1 cellular context compared by ENCODE assay signal in the genomic region with DNA sequence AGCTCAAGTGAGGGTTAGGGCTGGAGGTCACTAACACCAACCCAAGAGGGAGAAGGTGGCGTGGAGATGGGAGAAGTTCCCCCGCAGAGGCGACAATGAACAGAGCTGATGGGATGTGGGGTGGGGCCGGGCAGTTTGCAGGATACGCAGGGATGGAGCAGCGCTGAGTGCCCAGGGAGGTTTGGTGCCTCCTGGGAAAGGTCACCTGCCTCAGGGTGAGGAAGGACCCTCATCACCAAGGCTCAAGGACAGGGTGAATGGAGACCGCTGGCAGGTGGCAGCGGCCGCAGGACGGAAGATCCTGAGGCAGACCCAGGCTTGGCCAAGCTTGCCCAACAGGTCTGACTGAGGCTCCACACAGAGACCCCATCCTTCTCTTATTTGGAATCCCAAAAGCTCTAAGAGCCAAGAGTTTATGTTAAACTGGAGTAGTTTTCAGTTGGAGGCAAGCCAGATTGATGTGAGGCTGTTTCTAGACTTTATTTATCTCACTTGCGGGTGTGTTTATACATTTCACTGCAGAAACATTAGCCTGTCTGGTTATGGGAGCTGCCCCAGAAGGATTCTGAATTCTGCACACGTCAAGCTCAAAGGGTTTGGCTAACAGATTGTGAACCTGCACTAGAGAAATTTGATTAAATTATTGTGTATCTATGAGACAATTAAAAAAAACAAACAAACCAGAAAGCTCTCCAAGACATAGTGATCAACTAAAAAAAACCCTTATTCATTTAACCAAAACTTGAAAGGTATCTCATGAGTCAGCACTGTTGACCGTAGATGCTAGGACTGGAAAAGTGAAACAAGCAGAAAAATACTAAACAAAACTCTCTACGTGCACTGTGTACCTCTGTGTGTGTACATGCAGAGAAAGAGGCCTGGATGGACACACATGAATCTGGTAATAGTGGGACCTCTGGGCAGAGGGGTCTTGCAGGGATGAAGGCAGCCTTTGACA.
TF ChIP-seq lines count a peak whose summit lies in the region.

No MANE protein-coding gene starts in this region.

TF ChIP-seq in K562, 482 proteins besides CTCF, POLR2A, EP300 and RAD21 (continued from another document and continues in another):
- TF ChIP-seq, protein P1, sequence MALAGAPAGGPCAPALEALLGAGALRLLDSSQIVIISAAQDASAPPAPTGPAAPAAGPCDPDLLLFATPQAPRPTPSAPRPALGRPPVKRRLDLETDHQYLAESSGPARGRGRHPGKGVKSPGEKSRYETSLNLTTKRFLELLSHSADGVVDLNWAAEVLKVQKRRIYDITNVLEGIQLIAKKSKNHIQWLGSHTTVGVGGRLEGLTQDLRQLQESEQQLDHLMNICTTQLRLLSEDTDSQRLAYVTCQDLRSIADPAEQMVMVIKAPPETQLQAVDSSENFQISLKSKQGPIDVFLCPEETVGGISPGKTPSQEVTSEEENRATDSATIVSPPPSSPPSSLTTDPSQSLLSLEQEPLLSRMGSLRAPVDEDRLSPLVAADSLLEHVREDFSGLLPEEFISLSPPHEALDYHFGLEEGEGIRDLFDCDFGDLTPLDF (CRISPR knock-in tag; IDR thresholded peaks at IDR 0.05), result no peak
- TF ChIP-seq, protein P2, sequence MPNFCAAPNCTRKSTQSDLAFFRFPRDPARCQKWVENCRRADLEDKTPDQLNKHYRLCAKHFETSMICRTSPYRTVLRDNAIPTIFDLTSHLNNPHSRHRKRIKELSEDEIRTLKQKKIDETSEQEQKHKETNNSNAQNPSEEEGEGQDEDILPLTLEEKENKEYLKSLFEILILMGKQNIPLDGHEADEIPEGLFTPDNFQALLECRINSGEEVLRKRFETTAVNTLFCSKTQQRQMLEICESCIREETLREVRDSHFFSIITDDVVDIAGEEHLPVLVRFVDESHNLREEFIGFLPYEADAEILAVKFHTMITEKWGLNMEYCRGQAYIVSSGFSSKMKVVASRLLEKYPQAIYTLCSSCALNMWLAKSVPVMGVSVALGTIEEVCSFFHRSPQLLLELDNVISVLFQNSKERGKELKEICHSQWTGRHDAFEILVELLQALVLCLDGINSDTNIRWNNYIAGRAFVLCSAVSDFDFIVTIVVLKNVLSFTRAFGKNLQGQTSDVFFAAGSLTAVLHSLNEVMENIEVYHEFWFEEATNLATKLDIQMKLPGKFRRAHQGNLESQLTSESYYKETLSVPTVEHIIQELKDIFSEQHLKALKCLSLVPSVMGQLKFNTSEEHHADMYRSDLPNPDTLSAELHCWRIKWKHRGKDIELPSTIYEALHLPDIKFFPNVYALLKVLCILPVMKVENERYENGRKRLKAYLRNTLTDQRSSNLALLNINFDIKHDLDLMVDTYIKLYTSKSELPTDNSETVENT (CRISPR knock-in tag; IDR thresholded peaks at IDR 0.05), result no peak
- no peak for TF ChIP-seq ZNF75A (CRISPR knock-in tag; IDR thresholded peaks at IDR 0.05)
- TF ChIP-seq SPI1 (IDR thresholded peaks at IDR 0.05; ENCODE audit: borderline replicate concordance, low read depth, low read length), result no peak
- TF ChIP-seq ZNF316 (IDR thresholded peaks at IDR 0.05), result peak; percentile 95
- no peak for TF ChIP-seq HCFC1 (IDR thresholded peaks at IDR 0.05; ENCODE audit: low read depth, low read length)
- TF ChIP-seq, protein P3, sequence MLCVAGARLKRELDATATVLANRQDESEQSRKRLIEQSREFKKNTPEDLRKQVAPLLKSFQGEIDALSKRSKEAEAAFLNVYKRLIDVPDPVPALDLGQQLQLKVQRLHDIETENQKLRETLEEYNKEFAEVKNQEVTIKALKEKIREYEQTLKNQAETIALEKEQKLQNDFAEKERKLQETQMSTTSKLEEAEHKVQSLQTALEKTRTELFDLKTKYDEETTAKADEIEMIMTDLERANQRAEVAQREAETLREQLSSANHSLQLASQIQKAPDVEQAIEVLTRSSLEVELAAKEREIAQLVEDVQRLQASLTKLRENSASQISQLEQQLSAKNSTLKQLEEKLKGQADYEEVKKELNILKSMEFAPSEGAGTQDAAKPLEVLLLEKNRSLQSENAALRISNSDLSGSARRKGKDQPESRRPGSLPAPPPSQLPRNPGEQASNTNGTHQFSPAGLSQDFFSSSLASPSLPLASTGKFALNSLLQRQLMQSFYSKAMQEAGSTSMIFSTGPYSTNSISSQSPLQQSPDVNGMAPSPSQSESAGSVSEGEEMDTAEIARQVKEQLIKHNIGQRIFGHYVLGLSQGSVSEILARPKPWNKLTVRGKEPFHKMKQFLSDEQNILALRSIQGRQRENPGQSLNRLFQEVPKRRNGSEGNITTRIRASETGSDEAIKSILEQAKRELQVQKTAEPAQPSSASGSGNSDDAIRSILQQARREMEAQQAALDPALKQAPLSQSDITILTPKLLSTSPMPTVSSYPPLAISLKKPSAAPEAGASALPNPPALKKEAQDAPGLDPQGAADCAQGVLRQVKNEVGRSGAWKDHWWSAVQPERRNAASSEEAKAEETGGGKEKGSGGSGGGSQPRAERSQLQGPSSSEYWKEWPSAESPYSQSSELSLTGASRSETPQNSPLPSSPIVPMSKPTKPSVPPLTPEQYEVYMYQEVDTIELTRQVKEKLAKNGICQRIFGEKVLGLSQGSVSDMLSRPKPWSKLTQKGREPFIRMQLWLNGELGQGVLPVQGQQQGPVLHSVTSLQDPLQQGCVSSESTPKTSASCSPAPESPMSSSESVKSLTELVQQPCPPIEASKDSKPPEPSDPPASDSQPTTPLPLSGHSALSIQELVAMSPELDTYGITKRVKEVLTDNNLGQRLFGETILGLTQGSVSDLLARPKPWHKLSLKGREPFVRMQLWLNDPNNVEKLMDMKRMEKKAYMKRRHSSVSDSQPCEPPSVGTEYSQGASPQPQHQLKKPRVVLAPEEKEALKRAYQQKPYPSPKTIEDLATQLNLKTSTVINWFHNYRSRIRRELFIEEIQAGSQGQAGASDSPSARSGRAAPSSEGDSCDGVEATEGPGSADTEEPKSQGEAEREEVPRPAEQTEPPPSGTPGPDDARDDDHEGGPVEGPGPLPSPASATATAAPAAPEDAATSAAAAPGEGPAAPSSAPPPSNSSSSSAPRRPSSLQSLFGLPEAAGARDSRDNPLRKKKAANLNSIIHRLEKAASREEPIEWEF (CRISPR knock-in tag; IDR thresholded peaks at IDR 0.05), result no peak
- TF ChIP-seq ZNF507 (tag; conservative IDR thresholded peaks at IDR 0.05), result no peak
- TF ChIP-seq ZNF133 (CRISPR knock-in tag; IDR thresholded peaks at IDR 0.05), result no peak
- no peak for TF ChIP-seq POLR2G (IDR thresholded peaks at IDR 0.05; ENCODE audit: low read depth, low read length)
- peak; percentile 87 for TF ChIP-seq MAFG (tag; conservative IDR thresholded peaks at IDR 0.05)
- no peak for TF ChIP-seq CBX2 (IDR thresholded peaks at IDR 0.05; ENCODE audit: insufficient read depth, low read length, poor library complexity, severe bottlenecking)
- no peak for TF ChIP-seq XRCC4 (IDR thresholded peaks at IDR 0.05; ENCODE audit: extremely low read depth, insufficient read depth, insufficient read length)
- no peak for TF ChIP-seq KLF10 (CRISPR knock-in tag; IDR thresholded peaks at IDR 0.05)
- TF ChIP-seq ZNF217 (CRISPR knock-in tag; IDR thresholded peaks at IDR 0.05), result no peak
- no peak for TF ChIP-seq ZEB2 (IDR thresholded peaks at IDR 0.05)
- no peak for TF ChIP-seq NR2C2 (CRISPR knock-in tag; IDR thresholded peaks at IDR 0.05)
- no peak for TF ChIP-seq NR2C2 (tag; IDR thresholded peaks at IDR 0.05)
- TF ChIP-seq PRPF4 (IDR thresholded peaks at IDR 0.05; ENCODE audit: insufficient read depth, low read depth, low read length, poor library complexity, severe bottlenecking), result no peak
- TF ChIP-seq NCOA4 (IDR thresholded peaks at IDR 0.05; ENCODE audit: partially characterized antibody), result no peak
- TF ChIP-seq, protein P4, sequence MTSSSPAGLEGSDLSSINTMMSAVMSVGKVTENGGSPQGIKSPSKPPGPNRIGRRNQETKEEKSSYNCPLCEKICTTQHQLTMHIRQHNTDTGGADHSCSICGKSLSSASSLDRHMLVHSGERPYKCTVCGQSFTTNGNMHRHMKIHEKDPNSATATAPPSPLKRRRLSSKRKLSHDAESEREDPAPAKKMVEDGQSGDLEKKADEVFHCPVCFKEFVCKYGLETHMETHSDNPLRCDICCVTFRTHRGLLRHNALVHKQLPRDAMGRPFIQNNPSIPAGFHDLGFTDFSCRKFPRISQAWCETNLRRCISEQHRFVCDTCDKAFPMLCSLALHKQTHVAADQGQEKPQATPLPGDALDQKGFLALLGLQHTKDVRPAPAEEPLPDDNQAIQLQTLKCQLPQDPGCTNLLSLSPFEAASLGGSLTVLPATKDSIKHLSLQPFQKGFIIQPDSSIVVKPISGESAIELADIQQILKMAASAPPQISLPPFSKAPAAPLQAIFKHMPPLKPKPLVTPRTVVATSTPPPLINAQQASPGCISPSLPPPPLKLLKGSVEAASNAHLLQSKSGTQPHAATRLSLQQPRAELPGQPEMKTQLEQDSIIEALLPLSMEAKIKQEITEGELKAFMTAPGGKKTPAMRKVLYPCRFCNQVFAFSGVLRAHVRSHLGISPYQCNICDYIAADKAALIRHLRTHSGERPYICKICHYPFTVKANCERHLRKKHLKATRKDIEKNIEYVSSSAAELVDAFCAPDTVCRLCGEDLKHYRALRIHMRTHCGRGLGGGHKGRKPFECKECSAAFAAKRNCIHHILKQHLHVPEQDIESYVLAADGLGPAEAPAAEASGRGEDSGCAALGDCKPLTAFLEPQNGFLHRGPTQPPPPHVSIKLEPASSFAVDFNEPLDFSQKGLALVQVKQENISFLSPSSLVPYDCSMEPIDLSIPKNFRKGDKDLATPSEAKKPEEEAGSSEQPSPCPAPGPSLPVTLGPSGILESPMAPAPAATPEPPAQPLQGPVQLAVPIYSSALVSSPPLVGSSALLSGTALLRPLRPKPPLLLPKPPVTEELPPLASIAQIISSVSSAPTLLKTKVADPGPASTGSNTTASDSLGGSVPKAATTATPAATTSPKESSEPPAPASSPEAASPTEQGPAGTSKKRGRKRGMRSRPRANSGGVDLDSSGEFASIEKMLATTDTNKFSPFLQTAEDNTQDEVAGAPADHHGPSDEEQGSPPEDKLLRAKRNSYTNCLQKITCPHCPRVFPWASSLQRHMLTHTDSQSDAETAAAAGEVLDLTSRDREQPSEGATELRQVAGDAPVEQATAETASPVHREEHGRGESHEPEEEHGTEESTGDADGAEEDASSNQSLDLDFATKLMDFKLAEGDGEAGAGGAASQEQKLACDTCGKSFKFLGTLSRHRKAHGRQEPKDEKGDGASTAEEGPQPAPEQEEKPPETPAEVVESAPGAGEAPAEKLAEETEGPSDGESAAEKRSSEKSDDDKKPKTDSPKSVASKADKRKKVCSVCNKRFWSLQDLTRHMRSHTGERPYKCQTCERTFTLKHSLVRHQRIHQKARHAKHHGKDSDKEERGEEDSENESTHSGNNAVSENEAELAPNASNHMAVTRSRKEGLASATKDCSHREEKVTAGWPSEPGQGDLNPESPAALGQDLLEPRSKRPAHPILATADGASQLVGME (CRISPR knock-in tag; IDR thresholded peaks at IDR 0.05), result no peak
- peak; percentile 63 for TF ChIP-seq MAFF (IDR thresholded peaks at IDR 0.05; ENCODE audit: low read length)
- TF ChIP-seq LCOR (CRISPR knock-in tag; IDR thresholded peaks at IDR 0.05), result no peak
- TF ChIP-seq, protein P5, sequence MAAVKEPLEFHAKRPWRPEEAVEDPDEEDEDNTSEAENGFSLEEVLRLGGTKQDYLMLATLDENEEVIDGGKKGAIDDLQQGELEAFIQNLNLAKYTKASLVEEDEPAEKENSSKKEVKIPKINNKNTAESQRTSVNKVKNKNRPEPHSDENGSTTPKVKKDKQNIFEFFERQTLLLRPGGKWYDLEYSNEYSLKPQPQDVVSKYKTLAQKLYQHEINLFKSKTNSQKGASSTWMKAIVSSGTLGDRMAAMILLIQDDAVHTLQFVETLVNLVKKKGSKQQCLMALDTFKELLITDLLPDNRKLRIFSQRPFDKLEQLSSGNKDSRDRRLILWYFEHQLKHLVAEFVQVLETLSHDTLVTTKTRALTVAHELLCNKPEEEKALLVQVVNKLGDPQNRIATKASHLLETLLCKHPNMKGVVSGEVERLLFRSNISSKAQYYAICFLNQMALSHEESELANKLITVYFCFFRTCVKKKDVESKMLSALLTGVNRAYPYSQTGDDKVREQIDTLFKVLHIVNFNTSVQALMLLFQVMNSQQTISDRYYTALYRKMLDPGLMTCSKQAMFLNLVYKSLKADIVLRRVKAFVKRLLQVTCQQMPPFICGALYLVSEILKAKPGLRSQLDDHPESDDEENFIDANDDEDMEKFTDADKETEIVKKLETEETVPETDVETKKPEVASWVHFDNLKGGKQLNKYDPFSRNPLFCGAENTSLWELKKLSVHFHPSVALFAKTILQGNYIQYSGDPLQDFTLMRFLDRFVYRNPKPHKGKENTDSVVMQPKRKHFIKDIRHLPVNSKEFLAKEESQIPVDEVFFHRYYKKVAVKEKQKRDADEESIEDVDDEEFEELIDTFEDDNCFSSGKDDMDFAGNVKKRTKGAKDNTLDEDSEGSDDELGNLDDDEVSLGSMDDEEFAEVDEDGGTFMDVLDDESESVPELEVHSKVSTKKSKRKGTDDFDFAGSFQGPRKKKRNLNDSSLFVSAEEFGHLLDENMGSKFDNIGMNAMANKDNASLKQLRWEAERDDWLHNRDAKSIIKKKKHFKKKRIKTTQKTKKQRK (IDR thresholded peaks at IDR 0.05; ENCODE audit: borderline replicate concordance, low read depth, low read length), result no peak
- TF ChIP-seq MYBL2 (IDR thresholded peaks at IDR 0.05; ENCODE audit: low read depth), result no peak
- no peak for TF ChIP-seq MYBL2 (CRISPR knock-in tag; IDR thresholded peaks at IDR 0.05; ENCODE audit: borderline replicate concordance)
- no peak for TF ChIP-seq ZNF668 (CRISPR knock-in tag; IDR thresholded peaks at IDR 0.05)
- no peak for TF ChIP-seq ZNF696 (CRISPR knock-in tag; conservative IDR thresholded peaks at IDR 0.05)
- TF ChIP-seq ZNF785 (CRISPR knock-in tag; IDR thresholded peaks at IDR 0.05), result no peak
- TF ChIP-seq KLF1 (tag; IDR thresholded peaks at IDR 0.05), result no peak
- TF ChIP-seq, protein P6, sequence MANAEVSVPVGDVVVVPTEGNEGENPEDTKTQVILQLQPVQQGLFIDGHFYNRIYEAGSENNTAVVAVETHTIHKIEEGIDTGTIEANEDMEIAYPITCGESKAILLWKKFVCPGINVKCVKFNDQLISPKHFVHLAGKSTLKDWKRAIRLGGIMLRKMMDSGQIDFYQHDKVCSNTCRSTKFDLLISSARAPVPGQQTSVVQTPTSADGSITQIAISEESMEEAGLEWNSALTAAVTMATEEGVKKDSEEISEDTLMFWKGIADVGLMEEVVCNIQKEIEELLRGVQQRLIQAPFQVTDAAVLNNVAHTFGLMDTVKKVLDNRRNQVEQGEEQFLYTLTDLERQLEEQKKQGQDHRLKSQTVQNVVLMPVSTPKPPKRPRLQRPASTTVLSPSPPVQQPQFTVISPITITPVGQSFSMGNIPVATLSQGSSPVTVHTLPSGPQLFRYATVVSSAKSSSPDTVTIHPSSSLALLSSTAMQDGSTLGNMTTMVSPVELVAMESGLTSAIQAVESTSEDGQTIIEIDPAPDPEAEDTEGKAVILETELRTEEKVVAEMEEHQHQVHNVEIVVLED (CRISPR knock-in tag; IDR thresholded peaks at IDR 0.05), result no peak
- peak; percentile 86 for TF ChIP-seq C11orf30 (IDR thresholded peaks at IDR 0.05; ENCODE audit: low read depth)
